ENCODE assay signal across 23 cellular contexts in genomic region chr14:100298551-100299237, GRCh38. TPM values are rescaled to one million over a fixed set of nuclear protein-coding genes. Genes with fewer than 3 reads are reported as not detected.
A peak's percentile ranks its signal among the peaks of the same experiment; 100 is the strongest.
DNase-seq lines count a peak whose midpoint lies in the region; ATAC-seq and TF ChIP-seq lines count a peak whose summit lies in the region.
"Had no signal": no experiment of that assay in that cellular context is flagged by ENCODE, and none has a peak within 500 bp of the region (broad histone marks: within the 10 kb centered on the region; RNA-seq: fewer than 3 reads in every experiment).

No MANE protein-coding gene starts in this region.

- peak overlapping the region in 3 of 5 experiments; percentile 41 to 89 (median 67) for H3K27ac Mint-ChIP-seq in brain
- H3K27ac Mint-ChIP-seq: activated CD8-positive, alpha-beta memory T cell treated with anti-CD3 and anti-CD28 coated beads, Interleukin-2, amount 10 ng/mL, durations not matched to agents 7 days and 5 days; CD4-positive, CD25-positive, alpha-beta regulatory T cell; stimulated activated naive CD8-positive, alpha-beta T cell treated with anti-CD3 and anti-CD28 coated beads, Interleukin-15, Interleukin-2, amounts not matched to agents 100 ng/mL and 50 ng/mL, for 24 hours had no signal

- no peaks in the 10 kb centered on the region for H3K27me3 Mint-ChIP-seq in brain
- H3K27me3 Mint-ChIP-seq: activated CD8-positive, alpha-beta memory T cell treated with anti-CD3 and anti-CD28 coated beads, Interleukin-2, amount 10 ng/mL, durations not matched to agents 7 days and 5 days; CD4-positive, CD25-positive, alpha-beta regulatory T cell; stimulated activated naive CD8-positive, alpha-beta T cell treated with anti-CD3 and anti-CD28 coated beads, Interleukin-15, Interleukin-2, amounts not matched to agents 100 ng/mL and 50 ng/mL, for 24 hours had no signal

- H4K20me1 ChIP-seq in osteoblast (ENCODE audit: insufficient read depth, low read length) = peaks cover 12% of the 10 kb centered on the region

- TF ChIP-seq CTCF in heart right ventricle (IDR thresholded peaks at IDR 0.05) (no peak), brain (conservative IDR thresholded peaks at IDR 0.05) (no peak), osteoblast (IDR thresholded peaks at IDR 0.05; ENCODE audit: extremely low read depth, low read depth, low read length) (no peak), tibial artery (IDR thresholded peaks at IDR 0.05) (no peak)

- WGBS in heart right ventricle, 2 donors = 86% methylated on average over 14 of the region's 14 CpGs

- H3K9me3 Mint-ChIP-seq in brain = no peaks in the 10 kb centered on the region
- H3K9me3 Mint-ChIP-seq: CD4-positive, CD25-positive, alpha-beta regulatory T cell; stimulated activated naive CD8-positive, alpha-beta T cell treated with anti-CD3 and anti-CD28 coated beads, Interleukin-15, Interleukin-2, amounts not matched to agents 100 ng/mL and 50 ng/mL, for 24 hours had no signal

- peak; percentile 25 for DNase-seq in Right ventricle myocardium superior
- DNase-seq in heart right ventricle = no peak
- peak; percentile 62 for DNase-seq in osteoblast (ENCODE audit: insufficient read length, low spot score, missing footprints)
- peak in 1 of 2 donors; percentile 63 for DNase-seq in tibial artery
- DNase-seq in NCI-H226 = no peak
- no peak for DNase-seq in T-helper 2 cell
- DNase-seq: activated CD8-positive, alpha-beta memory T cell treated with anti-CD3 and anti-CD28 coated beads, Interleukin-2, amount 10 ng/mL, durations not matched to agents 7 days and 5 days; CD4-positive, CD25-positive, alpha-beta regulatory T cell; DMS153; foreskin melanocyte; MG63; NCI-H146; occipital lobe; stimulated activated CD4-positive, alpha-beta T cell treated with anti-CD3 and anti-CD28 coated beads, Interleukin-1b, Interleukin-23, amount 100 ng/mL, for 48 hours had no signal

- no peak overlapping the region for H2AFZ ChIP-seq in osteoblast (ENCODE audit: low read length)

- ATAC-seq in Right ventricle myocardium superior (ENCODE audit: poor library complexity) (no peak), heart right ventricle (no peak), HG03354 (IDR thresholded peaks at IDR 0.05; ENCODE audit: poor library complexity, severe bottlenecking, unreplicated experiment) (no peak)
- ATAC-seq: activated CD8-positive, alpha-beta memory T cell treated with anti-CD3 and anti-CD28 coated beads, Interleukin-2, amount 10 ng/mL, durations not matched to agents 7 days and 5 days; left lobe of liver; Panc1 had no signal

- H3K9me3 ChIP-seq in heart right ventricle = no peaks in the 10 kb centered on the region
- H3K9me3 ChIP-seq in osteoblast (ENCODE audit: low read depth, low read length) = no peaks in the 10 kb centered on the region
- H3K9me3 ChIP-seq in tibial artery = no peaks in the 10 kb centered on the region
- H3K9me3 ChIP-seq: MG63 had no signal

- H3K27me3 ChIP-seq in heart right ventricle = no peaks in the 10 kb centered on the region
- no peaks in the 10 kb centered on the region for H3K27me3 ChIP-seq in osteoblast (ENCODE audit: insufficient read depth, low read length)
- no peaks in the 10 kb centered on the region for H3K27me3 ChIP-seq in tibial artery
- H3K27me3 ChIP-seq: MG63 had no signal

- peaks cover 29% of the 10 kb centered on the region for H3K4me1 Mint-ChIP-seq in brain

- no peak overlapping the region for H3K4me3 ChIP-seq in heart right ventricle
- H3K4me3 ChIP-seq in osteoblast (ENCODE audit: insufficient read depth, low read length) = no peak overlapping the region
- no peak overlapping the region for H3K4me3 ChIP-seq in tibial artery
- H3K4me3 ChIP-seq: MG63, SK-N-MC had no signal

- H3K4me3 Mint-ChIP-seq in brain = no peak overlapping the region
- H3K4me3 Mint-ChIP-seq: activated CD8-positive, alpha-beta memory T cell treated with anti-CD3 and anti-CD28 coated beads, Interleukin-2, amount 10 ng/mL, durations not matched to agents 7 days and 5 days; stimulated activated naive CD8-positive, alpha-beta T cell treated with anti-CD3 and anti-CD28 coated beads, Interleukin-15, Interleukin-2, amounts not matched to agents 100 ng/mL and 50 ng/mL, for 24 hours had no signal

- H3K36me3 ChIP-seq in heart right ventricle (peaks cover 0 to 7% (median 0%) of the 10 kb centered on the region in 9 donors), osteoblast (ENCODE audit: insufficient read depth, low read length) (no peaks in the 10 kb centered on the region), tibial artery (peaks cover 0 to 9% (median 0%) of the 10 kb centered on the region in 3 donors)
- H3K36me3 ChIP-seq: MG63 had no signal

- H3K4me2 ChIP-seq in osteoblast (ENCODE audit: insufficient read depth, low read length) = no peak overlapping the region

- H3K4me1 ChIP-seq in heart right ventricle (peaks cover 11 to 61% (median 37%) of the 10 kb centered on the region in 9 donors), osteoblast (ENCODE audit: insufficient read depth, low read length) (peaks cover 12% of the 10 kb centered on the region), tibial artery (peaks cover 0 to 27% (median 20%) of the 10 kb centered on the region in 4 donors)

- intact Hi-C loops in Right ventricle myocardium superior (cut with DNase I) = no loop called here
- intact Hi-C loops in heart right ventricle (cut with DNase I) = no loop called here
- intact Hi-C loops in tibial artery (cut with DNase I; ENCODE audit: low total_unique reads) = no loop called here

- H3K27ac ChIP-seq in heart right ventricle (peak overlapping the region in 2 of 10 donors; percentile 79 to 82), osteoblast (ENCODE audit: low read depth, low read length) (no peak overlapping the region), tibial artery (peak overlapping the region; percentile 66 to 78)
- H3K27ac ChIP-seq: SK-N-MC had no signal

- peaks cover 28% of the 10 kb centered on the region for H3K36me3 Mint-ChIP-seq in brain
- H3K36me3 Mint-ChIP-seq: activated CD8-positive, alpha-beta memory T cell treated with anti-CD3 and anti-CD28 coated beads, Interleukin-2, amount 10 ng/mL, durations not matched to agents 7 days and 5 days; CD4-positive, CD25-positive, alpha-beta regulatory T cell had no signal

- no peaks in the 10 kb centered on the region for H3K79me2 ChIP-seq in osteoblast (ENCODE audit: insufficient read depth, low read length)

RNA-seq across cellular contexts. Expression of gene SLC25A29, which starts 7.5 kb away (rescaled TPM):
- 17.6 TPM for total RNA-seq in Right ventricle myocardium superior
- 10 to 100 TPM; 11.0 to 25.3 (median 21.7) TPM for total RNA-seq in heart right ventricle
- polyA plus RNA-seq in heart right ventricle = 10 to 100 TPM; 36.7 to 70.7 TPM
- polyA plus RNA-seq in brain (ENCODE audit: insufficient read depth, low read depth, low replicate concordance) = 50.1 TPM
- total RNA-seq in osteoblast = 11.8 and 19.9 TPM in 2 replicates

RNA-seq across cellular contexts. Expression of gene SLC25A47, which starts 24.4 kb away (rescaled TPM):
- not detected for total RNA-seq in Right ventricle myocardium superior
- total RNA-seq in heart right ventricle = not detected
- not detected for polyA plus RNA-seq in heart right ventricle
- 0.27 TPM for polyA plus RNA-seq in brain (ENCODE audit: insufficient read depth, low read depth, low replicate concordance)
- not detected in 2 replicates for total RNA-seq in osteoblast
- total RNA-seq: activated CD8-positive, alpha-beta memory T cell treated with anti-CD3 and anti-CD28 coated beads, Interleukin-2, amount 10 ng/mL, durations not matched to agents 7 days and 5 days; CD4-positive, CD25-positive, alpha-beta regulatory T cell; dermis microvascular lymphatic vessel endothelial cell; epithelial cell of proximal tubule; occipital lobe; urinary bladder had no signal
- polyA plus RNA-seq: CD4-positive, CD25-positive, alpha-beta regulatory T cell had no signal

RNA-seq across cellular contexts. Expression of gene YY1, which starts 59.8 kb away (rescaled TPM):
- total RNA-seq in Right ventricle myocardium superior (48.1 TPM), heart right ventricle (10 to 100 TPM; 37.4 to 58.3 (median 48.6) TPM), osteoblast (45.2 and 47.1 TPM in 2 replicates)
- polyA plus RNA-seq in heart right ventricle (10 to 100 TPM; 17.6 to 18.4 TPM), brain (ENCODE audit: insufficient read depth, low read depth, low replicate concordance) (43.9 TPM)

Comparison
In these comparisons a context has a peak if more than half of its experiments do, and no peak if none do; other contexts are left out.
1. DNase-seq: peak in Right ventricle myocardium superior (single experiment) and osteoblast (single experiment); none in heart right ventricle (0 of 2), NCI-H226 (single experiment) and T-helper 2 cell (0 of 5).